14 cellular contexts compared by ENCODE assay signal in genomic region chr3:197883541-197883940, GRCh38.
"Had no signal": no experiment of that assay in that cellular context is flagged by ENCODE, and none has a peak within 500 bp of the region (broad histone marks: within the 10 kb centered on the region; RNA-seq: fewer than 3 reads in every experiment).

No MANE protein-coding gene starts in this region.

- H3K27me3 ChIP-seq: heart right ventricle, left lung had no signal

- ATAC-seq: heart right ventricle, left lung had no signal

- DNase-seq: activated CD4-positive, alpha-beta T cell treated with anti-CD3 and anti-CD28 coated beads, Interleukin-2, amount 50 U/mL, for 1 hour; activated CD4-positive, CD25-positive, alpha-beta regulatory T cell; activated effector memory CD4-positive, alpha-beta T cell treated with anti-CD3 and anti-CD28 coated beads, Interleukin-2, amount 50 U/mL, for 16 hours; aorta; effector CD4-positive, alpha-beta T cell; foreskin melanocyte; heart right ventricle; left lung; mesenchymal stem cell; stimulated activated CD4-positive, alpha-beta T cell treated with anti-CD3 and anti-CD28 coated beads, Interleukin-2, amount 100 ng/mL, for 24 hours; stimulated activated naive CD4-positive, alpha-beta T cell treated with Interleukin-2 at 50 U/mL for 16 hours; T-helper 1 cell had no signal

- H3K4me3 ChIP-seq: heart right ventricle, left lung, SK-N-MC, thoracic aorta had no signal

- H3K9me3 ChIP-seq: heart right ventricle, left lung, thoracic aorta had no signal

- H3K27ac ChIP-seq: left lung, thoracic aorta had no signal

- H3K4me1 ChIP-seq: left lung had no signal
